ENCODE assay signal across 11 cellular contexts in genomic region chr4:151045907-151046306, GRCh38. TPM values are rescaled to one million over a fixed set of nuclear protein-coding genes. Genes with fewer than 3 reads are reported as not detected.
DNase-seq lines count a peak whose midpoint lies in the region; ATAC-seq, FAIRE-seq and TF ChIP-seq lines count a peak whose summit lies in the region.
"Had no signal": no experiment of that assay in that cellular context is flagged by ENCODE, and none has a peak within 500 bp of the region (broad histone marks: within the 10 kb centered on the region; RNA-seq: fewer than 3 reads in every experiment).

No MANE protein-coding gene starts in this region.

- ATAC-seq in Panc1: peak; percentile 62; the same call in 1 of the 2 replicates
- ATAC-seq: heart left ventricle had no signal

- H3K4me1 ChIP-seq in Panc1 (ENCODE audit: control insufficient read depth, insufficient read depth, low read length) (no peaks in the 10 kb centered on the region), mesendoderm (ENCODE audit: control insufficient read depth, low read depth, low read length) (no peaks in the 10 kb centered on the region)
- H3K4me1 ChIP-seq: heart left ventricle, Peyer's patch had no signal

- no peak overlapping the region for H3K9ac ChIP-seq in mesendoderm (ENCODE audit: low read length)

- H3K4me2 ChIP-seq in mesendoderm (ENCODE audit: low read length): no peak overlapping the region

- no peak overlapping the region for H4K8ac ChIP-seq in mesendoderm (ENCODE audit: low read depth, low read length)

- H3K36me3 ChIP-seq in Panc1 (ENCODE audit: control insufficient read depth, insufficient read depth, low read length) (no peaks in the 10 kb centered on the region), mesendoderm (ENCODE audit: control insufficient read depth, insufficient read depth, low read length) (no peaks in the 10 kb centered on the region)
- H3K36me3 ChIP-seq: cardiac muscle cell, heart left ventricle, Peyer's patch had no signal

- intact Hi-C loops in Panc1 (cut with micrococcal nuclease; ENCODE audit: unreplicated experiment): no loop called here

- CTCF ChIA-PET in Panc1 (lab: Charles Lee): no interaction called here

- POLR2A ChIA-PET in Panc1 (lab: Charles Lee): no interaction called here

- no peaks in the 10 kb centered on the region for H3K79me1 ChIP-seq in mesendoderm (ENCODE audit: low read length)

- no peak overlapping the region for H3K4me3 ChIP-seq in LNCaP clone FGC (ENCODE audit: low read depth, low read length)
- H3K4me3 ChIP-seq in Panc1 (ENCODE audit: low read depth in 2 of 2, low read length in 2 of 2): no peak overlapping the region
- no peak overlapping the region for H3K4me3 ChIP-seq in mesendoderm (ENCODE audit: low read length)
- H3K4me3 ChIP-seq: cardiac muscle cell, heart left ventricle, Peyer's patch had no signal

- H3K27me3 ChIP-seq in Panc1 (ENCODE audit: control insufficient read depth, insufficient read depth, low read length) (no peaks in the 10 kb centered on the region), mesendoderm (ENCODE audit: insufficient read depth, low read length, poor library complexity) (no peaks in the 10 kb centered on the region)
- H3K27me3 ChIP-seq: cardiac muscle cell, heart left ventricle, Peyer's patch had no signal

- no peaks in the 10 kb centered on the region for H3K9me3 ChIP-seq in Panc1 (ENCODE audit: control insufficient read depth, insufficient read depth, low read depth, low read length)
- H3K9me3 ChIP-seq: heart left ventricle, Peyer's patch had no signal

- H3K56ac ChIP-seq in mesendoderm (ENCODE audit: low read length): peak overlapping the region; percentile 19

- no peaks in the 10 kb centered on the region for H3K79me2 ChIP-seq in mesendoderm (ENCODE audit: control insufficient read depth, insufficient read depth, low read length)

- H3K4ac ChIP-seq in mesendoderm (ENCODE audit: low read depth, low read length): no peak overlapping the region

- WGBS in mesendoderm (ENCODE audit: extremely low coverage, insufficient coverage, low lambda C conversion rate): no CpG with 5 or more reads among the region's 3 CpGs

- no peak overlapping the region for H3K27ac ChIP-seq in Panc1 (ENCODE audit: low read length)
- H3K27ac ChIP-seq in mesendoderm (ENCODE audit: low read depth, low read length): no peak overlapping the region
- H3K27ac ChIP-seq: cardiac muscle cell, heart left ventricle, Peyer's patch had no signal

- H2BK15ac ChIP-seq in mesendoderm (replicated peaks; ENCODE audit: low read depth): no peak overlapping the region

- FAIRE-seq in RCC 7860 (lab: Jason Lieb, UNC): no peak

- H4K5ac ChIP-seq in mesendoderm (ENCODE audit: low read length): no peak overlapping the region

- H3K23ac ChIP-seq in mesendoderm (ENCODE audit: low read length): no peak overlapping the region

- DNase-seq in NCI-H82 (lab: John Stamatoyannopoulos, UW) (peak; percentile 29), NCI-H82 treated with DMSO at 0.1 percent for 48 hours (lab: John Stamatoyannopoulos, UW; ENCODE audit: unreplicated experiment) (no peak), LNCaP clone FGC (ENCODE audit: low read depth) (peak; percentile 51), Panc1 (ENCODE audit: low read depth, low spot score) (no peak), mesendoderm (peak; percentile 62), AG08395 (ENCODE audit: low spot score) (no peak), RCC 7860 (ENCODE audit: low spot score) (no peak), Ammon's horn (ENCODE audit: low spot score) (no peak)
- DNase-seq: heart left ventricle, Peyer's patch had no signal

- TF ChIP-seq CTCF in LNCaP clone FGC (IDR thresholded peaks at IDR 0.05; ENCODE audit: control insufficient read depth, extremely low read depth, insufficient read depth): peak; percentile 71
- TF ChIP-seq CTCF in Panc1 (IDR thresholded peaks at IDR 0.05): no peak

- H2BK120ac ChIP-seq in mesendoderm (ENCODE audit: low read depth, low read length): no peak overlapping the region

- H2BK5ac ChIP-seq in mesendoderm (ENCODE audit: low read length): no peak overlapping the region

- no peak overlapping the region for H3K18ac ChIP-seq in mesendoderm (ENCODE audit: low read length)

- in situ Hi-C loops in Panc1 (cut with HindIII; ENCODE audit: low pct_unique_long_range_greater_than_20kb, low sequenced_read_pairs): no loop called here

- no peak overlapping the region for H2AK5ac ChIP-seq in mesendoderm (ENCODE audit: low read length)

- no TSS peak for BruUV-seq in Panc1 (replicated peaks; lab: Mats Ljungman, UMichigan)

RNA-seq across cellular contexts. Expression of gene LRBA, which starts 30.8 kb away (rescaled TPM):
- 26.4 TPM for total RNA-seq in Panc1 (2021; ENCODE audit: unreplicated experiment)
- polyA plus RNA-seq in Panc1 (2012; ENCODE audit: insufficient read length): 16.8 TPM
- 17.7 TPM for polyA plus RNA-seq in mesendoderm (2013, experiment 1 of 2)
- 17.8 TPM for polyA plus RNA-seq in mesendoderm (2013, experiment 2 of 2)

RNA-seq across cellular contexts. Expression of gene RPS3A, which starts 53.5 kb away (rescaled TPM):
- 918 TPM for total RNA-seq in Panc1 (2021; ENCODE audit: unreplicated experiment)
- 613 TPM for polyA plus RNA-seq in Panc1 (2012; ENCODE audit: insufficient read length)
- polyA plus RNA-seq in mesendoderm (2013, experiment 1 of 2): 5,197 TPM
- polyA plus RNA-seq in mesendoderm (2013, experiment 2 of 2): 5,192 TPM

Comparison
In these comparisons a context has a peak if more than half of its experiments do, and no peak if none do; other contexts are left out.
1. DNase-seq: peak in NCI-H82 (single experiment), LNCaP clone FGC (single experiment) and mesendoderm (single experiment); none in NCI-H82 treated with DMSO at 0.1 percent for 48 hours (single experiment), Panc1 (single experiment), AG08395 (single experiment), RCC 7860 (single experiment) and Ammon's horn (single experiment).